In genomic region chr9:15373201-15373530, GRCh38 we compare ENCODE assay signal across 19 cellular contexts. TPM values are rescaled to one million over a fixed set of nuclear protein-coding genes. Genes with fewer than 3 reads are reported as not detected.
DNase-seq lines count a peak whose midpoint lies in the region; ATAC-seq and TF ChIP-seq lines count a peak whose summit lies in the region.
"Had no signal": no experiment of that assay in that cellular context is flagged by ENCODE, and none has a peak within 500 bp of the region (broad histone marks: within the 10 kb centered on the region; RNA-seq: fewer than 3 reads in every experiment).

No MANE protein-coding gene starts in this region.

- no peaks in the 10 kb centered on the region for H3K79me2 ChIP-seq in hepatocyte

- intact Hi-C loops in upper lobe of right lung (cut with DNase I) = no loop called here

- H3K4me3 ChIP-seq in astrocyte of the spinal cord (ENCODE audit: low read depth, low read length) (no peak overlapping the region), hepatocyte (no peak overlapping the region), upper lobe of right lung (no peak overlapping the region)
- H3K4me3 ChIP-seq: skin epidermis had no signal

- no peak overlapping the region for H2AFZ ChIP-seq in hepatocyte

- H3K27ac ChIP-seq in hepatocyte (peak overlapping the region; percentile 75), upper lobe of right lung (no peak overlapping the region)
- H3K27ac ChIP-seq: neutrophil had no signal

- H3K9me3 ChIP-seq in hepatocyte (ENCODE audit: low read depth) (no peaks in the 10 kb centered on the region), upper lobe of right lung (no peaks in the 10 kb centered on the region)
- H3K9me3 ChIP-seq: neutrophil had no signal

- H3K4me1 ChIP-seq in hepatocyte (ENCODE audit: insufficient read depth) = peaks cover 13% of the 10 kb centered on the region
- H3K4me1 ChIP-seq in upper lobe of right lung = no peaks in the 10 kb centered on the region

- H3K36me3 ChIP-seq in hepatocyte (replicated peaks; ENCODE audit: insufficient read depth, low read depth) = no peaks in the 10 kb centered on the region
- no peaks in the 10 kb centered on the region for H3K36me3 ChIP-seq in upper lobe of right lung
- H3K36me3 ChIP-seq: neutrophil had no signal

- ATAC-seq in upper lobe of right lung = no peak
- ATAC-seq: esophagus mucosa; SK-N-SH treated with all-trans-retinoic acid at 6 μM for 48 hours; stimulated activated naive B cell treated with anti-CD40 and anti-IgM and Interleukin-4, amounts not matched to agents 10 μg/mL and 1 μg/mL and 100 μg/mL, for 72 hours had no signal

- no peaks in the 10 kb centered on the region for H4K20me1 ChIP-seq in hepatocyte (ENCODE audit: insufficient read depth, poor library complexity, severe bottlenecking)

- in situ Hi-C loops in astrocyte of the spinal cord (cut with HindIII; ENCODE audit: low sequenced_read_pairs) = no loop called here

- H3K27me3 ChIP-seq in hepatocyte (no peaks in the 10 kb centered on the region), upper lobe of right lung (no peaks in the 10 kb centered on the region)
- H3K27me3 ChIP-seq: neutrophil had no signal

- peak; percentile 35 for DNase-seq in ELR (ENCODE audit: low read depth)
- DNase-seq in astrocyte of the spinal cord (ENCODE audit: low read depth, low spot score) = peak; percentile 78
- peak; percentile 18 for DNase-seq in hepatocyte (ENCODE audit: low spot score)
- DNase-seq in smooth muscle cell of the brain vasculature (ENCODE audit: low read depth, low spot score) = peak; percentile 62
- DNase-seq in activated effector memory CD4-positive, alpha-beta T cell treated with anti-CD3 and anti-CD28 coated beads, Interleukin-2, amount 50 U/mL, for 16 hours = no peak
- no peak for DNase-seq in upper lobe of right lung
- no peak for DNase-seq in HK-2 (ENCODE audit: unreplicated experiment)
- no peak for DNase-seq in NCI-H446 (lab: John Stamatoyannopoulos, UW)
- DNase-seq: activated CD4-positive, alpha-beta T cell treated with anti-CD3 and anti-CD28 coated beads, Interleukin-2, amount 50 U/mL, for 4 hours; activated T-cell treated with anti-CD3 and anti-CD28 coated beads, Interleukin-2, amount 50 U/mL, for 48 hours; CD4-positive, alpha-beta T cell; dermis blood vessel endothelial cell; NCI-H1694; NCI-H524; stimulated activated naive B cell treated with anti-CD40 and anti-IgM and Interleukin-4, amounts not matched to agents 10 μg/mL and 1 μg/mL and 100 μg/mL, for 72 hours had no signal

- H3K9me2 ChIP-seq in hepatocyte (replicated peaks; ENCODE audit: insufficient read depth) = no peaks in the 10 kb centered on the region

- peak overlapping the region; percentile 26 for H3K4me2 ChIP-seq in hepatocyte

- TF ChIP-seq CTCF in astrocyte of the spinal cord (IDR thresholded peaks at IDR 0.05; ENCODE audit: low read depth, low read length) = no peak
- no peak for TF ChIP-seq CTCF in hepatocyte (IDR thresholded peaks at IDR 0.05; ENCODE audit: poor library complexity)
- TF ChIP-seq CTCF in upper lobe of right lung (IDR thresholded peaks at IDR 0.05) = no peak

RNA-seq across cellular contexts. Expression of gene SNAPC3, which starts 49.5 kb away (rescaled TPM):
- 27.7 and 34.1 TPM in 2 replicates for total RNA-seq in hepatocyte
- 19.4 and 21.2 TPM in 2 replicates for polyA plus RNA-seq in hepatocyte
- total RNA-seq in upper lobe of right lung = 31.3 TPM

Comparison
In these comparisons a context has a peak if more than half of its experiments do, and no peak if none do; other contexts are left out.
1. DNase-seq: peak in ELR (single experiment), astrocyte of the spinal cord (single experiment), hepatocyte (single experiment) and smooth muscle cell of the brain vasculature (single experiment); none in activated effector memory CD4-positive, alpha-beta T cell treated with anti-CD3 and anti-CD28 coated beads, Interleukin-2, amount 50 U/mL, for 16 hours (single experiment), upper lobe of right lung (single experiment), HK-2 (single experiment) and NCI-H446 (0 of 2).